Comparison of ENCODE assay signal across 1 cellular context in genomic region chr2:143259368-143259958, GRCh38.
TF ChIP-seq lines count a peak whose summit lies in the region.

No MANE protein-coding gene starts in this region.

TF ChIP-seq in GM23338, 12 proteins besides CTCF, POLR2A, EP300 and RAD21 (continued from another document):
- TF ChIP-seq, protein P1, sequence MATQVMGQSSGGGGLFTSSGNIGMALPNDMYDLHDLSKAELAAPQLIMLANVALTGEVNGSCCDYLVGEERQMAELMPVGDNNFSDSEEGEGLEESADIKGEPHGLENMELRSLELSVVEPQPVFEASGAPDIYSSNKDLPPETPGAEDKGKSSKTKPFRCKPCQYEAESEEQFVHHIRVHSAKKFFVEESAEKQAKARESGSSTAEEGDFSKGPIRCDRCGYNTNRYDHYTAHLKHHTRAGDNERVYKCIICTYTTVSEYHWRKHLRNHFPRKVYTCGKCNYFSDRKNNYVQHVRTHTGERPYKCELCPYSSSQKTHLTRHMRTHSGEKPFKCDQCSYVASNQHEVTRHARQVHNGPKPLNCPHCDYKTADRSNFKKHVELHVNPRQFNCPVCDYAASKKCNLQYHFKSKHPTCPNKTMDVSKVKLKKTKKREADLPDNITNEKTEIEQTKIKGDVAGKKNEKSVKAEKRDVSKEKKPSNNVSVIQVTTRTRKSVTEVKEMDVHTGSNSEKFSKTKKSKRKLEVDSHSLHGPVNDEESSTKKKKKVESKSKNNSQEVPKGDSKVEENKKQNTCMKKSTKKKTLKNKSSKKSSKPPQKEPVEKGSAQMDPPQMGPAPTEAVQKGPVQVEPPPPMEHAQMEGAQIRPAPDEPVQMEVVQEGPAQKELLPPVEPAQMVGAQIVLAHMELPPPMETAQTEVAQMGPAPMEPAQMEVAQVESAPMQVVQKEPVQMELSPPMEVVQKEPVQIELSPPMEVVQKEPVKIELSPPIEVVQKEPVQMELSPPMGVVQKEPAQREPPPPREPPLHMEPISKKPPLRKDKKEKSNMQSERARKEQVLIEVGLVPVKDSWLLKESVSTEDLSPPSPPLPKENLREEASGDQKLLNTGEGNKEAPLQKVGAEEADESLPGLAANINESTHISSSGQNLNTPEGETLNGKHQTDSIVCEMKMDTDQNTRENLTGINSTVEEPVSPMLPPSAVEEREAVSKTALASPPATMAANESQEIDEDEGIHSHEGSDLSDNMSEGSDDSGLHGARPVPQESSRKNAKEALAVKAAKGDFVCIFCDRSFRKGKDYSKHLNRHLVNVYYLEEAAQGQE (IDR thresholded peaks at IDR 0.05; ENCODE audit: unreplicated experiment), result no peak
